16 cellular contexts compared by ENCODE assay signal in the genomic region with DNA sequence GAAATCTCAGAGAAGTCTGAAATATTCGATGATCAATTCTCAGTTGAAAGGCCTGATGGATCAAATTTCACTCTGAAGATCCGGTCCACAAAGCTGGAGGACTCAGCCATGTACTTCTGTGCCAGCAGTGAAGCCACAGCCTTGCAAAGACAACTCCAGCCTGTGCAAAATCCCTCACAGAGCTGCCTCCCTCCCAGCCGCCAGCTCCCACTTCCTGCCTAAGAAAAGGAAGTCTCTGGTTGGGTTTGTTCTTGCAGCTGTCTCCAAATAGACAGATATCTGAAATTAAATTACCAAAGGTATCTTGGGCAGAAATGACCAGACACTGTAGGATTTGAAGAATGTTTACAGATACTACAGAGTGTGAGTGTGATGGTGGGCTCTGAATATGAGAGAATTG. TPM values are rescaled to one million over a fixed set of nuclear protein-coding genes. Genes with fewer than 3 reads are reported as not detected.
DNase-seq lines count a peak whose midpoint lies in the region; ATAC-seq and TF ChIP-seq lines count a peak whose summit lies in the region.
"Had no signal": no experiment of that assay in that cellular context is flagged by ENCODE, and none has a peak within 500 bp of the region (broad histone marks: within the 10 kb centered on the region; RNA-seq: fewer than 3 reads in every experiment).

No MANE protein-coding gene starts in this region.

- no peak overlapping the region for H3K27ac Mint-ChIP-seq in T-helper 2 cell treated with Interferon-gamma antibody and Interleukin-4, amounts not matched to agents 5 μg/mL and 100 μg/mL, for 36 hours
- H3K27ac Mint-ChIP-seq: immature natural killer cell, progenitor cell of endocrine pancreas had no signal

- no peak for DNase-seq in T-helper 2 cell treated with Interferon-gamma antibody and Interleukin-4, amounts not matched to agents 5 μg/mL and 100 μg/mL, for 36 hours (ENCODE audit: low spot score)
- DNase-seq in T-helper 2 cell = no peak
- peak; percentile 57 for DNase-seq in GF-D8 (lab: John Stamatoyannopoulos, UW)
- peak; percentile 45 for DNase-seq in esophagus muscularis mucosa (ENCODE audit: extremely low spot score)
- no peak for DNase-seq in NCI-H2171 treated with DMSO at 0.1 percent for 48 hours (lab: John Stamatoyannopoulos, UW)
- DNase-seq in sciatic nerve (ENCODE audit: low spot score) = no peak
- DNase-seq: 8988T, immature natural killer cell had no signal

- no peak for ATAC-seq in sciatic nerve
- no peak for ATAC-seq in GM21360 (IDR thresholded peaks at IDR 0.05; ENCODE audit: unreplicated experiment)
- ATAC-seq: esophagus mucosa had no signal

- peaks cover 39% of the 10 kb centered on the region for H3K27me3 ChIP-seq in OCI-LY3 (ENCODE audit: low read depth, low read length)
- peaks cover 0 to 25% (median 0%) of the 10 kb centered on the region in 4 donors for H3K27me3 ChIP-seq in esophagus muscularis mucosa

- H3K4me2 ChIP-seq in OCI-LY3 (ENCODE audit: low read length) = no peak overlapping the region

- H3K4me1 Mint-ChIP-seq in T-helper 2 cell treated with Interferon-gamma antibody and Interleukin-4, amounts not matched to agents 5 μg/mL and 100 μg/mL, for 36 hours (ENCODE audit: low read depth) = peaks cover 5% of the 10 kb centered on the region

- intact Hi-C loops in esophagus muscularis mucosa (cut with DNase I) = no loop called here
- intact Hi-C loops in sciatic nerve (cut with DNase I) = no loop called here

- H3K27ac ChIP-seq in OCI-LY3 (ENCODE audit: low read length) (no peak overlapping the region), esophagus muscularis mucosa (replicated peaks in 1 of 4) (no peak overlapping the region)

- peaks cover 17% of the 10 kb centered on the region for H3K4me1 ChIP-seq in OCI-LY3 (ENCODE audit: low read length)
- H3K4me1 ChIP-seq in esophagus muscularis mucosa = no peaks in the 10 kb centered on the region

- peak overlapping the region; percentile 34 for H3K4me3 Mint-ChIP-seq in T-helper 2 cell treated with Interferon-gamma antibody and Interleukin-4, amounts not matched to agents 5 μg/mL and 100 μg/mL, for 36 hours
- H3K4me3 Mint-ChIP-seq: immature natural killer cell had no signal

- no peak for TF ChIP-seq EP300 in esophagus muscularis mucosa (IDR thresholded peaks at IDR 0.05)

- H3K27me3 Mint-ChIP-seq in T-helper 2 cell treated with Interferon-gamma antibody and Interleukin-4, amounts not matched to agents 5 μg/mL and 100 μg/mL, for 36 hours (ENCODE audit: low read depth) = peaks cover 21% of the 10 kb centered on the region

- no peak overlapping the region for H3K4me3 ChIP-seq in OCI-LY3 (ENCODE audit: low read length)
- H3K4me3 ChIP-seq in esophagus muscularis mucosa = no peak overlapping the region
- H3K4me3 ChIP-seq: K562 had no signal

- H3K9me3 ChIP-seq in OCI-LY3 (ENCODE audit: insufficient read depth, low read length) (no peaks in the 10 kb centered on the region), esophagus muscularis mucosa (no peaks in the 10 kb centered on the region)

- no peak overlapping the region for H3K9ac ChIP-seq in OCI-LY3 (ENCODE audit: low read length)

- H3K9me3 Mint-ChIP-seq in T-helper 2 cell treated with Interferon-gamma antibody and Interleukin-4, amounts not matched to agents 5 μg/mL and 100 μg/mL, for 36 hours = no peaks in the 10 kb centered on the region
- H3K9me3 Mint-ChIP-seq: CD14-positive monocyte, immature natural killer cell had no signal

- 0 out of 2 replicates have a peak overlapping the region, but pooled peaks have one; percentile 19 for H2AFZ ChIP-seq in OCI-LY3 (ENCODE audit: low read depth, low read length)

- TF ChIP-seq POLR2A in esophagus muscularis mucosa (IDR thresholded peaks at IDR 0.05; ENCODE audit: low read depth) = no peak

- no peaks in the 10 kb centered on the region for H3K36me3 Mint-ChIP-seq in T-helper 2 cell treated with Interferon-gamma antibody and Interleukin-4, amounts not matched to agents 5 μg/mL and 100 μg/mL, for 36 hours (ENCODE audit: low read depth)
- H3K36me3 Mint-ChIP-seq: CD14-positive monocyte had no signal

- H3K36me3 ChIP-seq in OCI-LY3 (replicated peaks; ENCODE audit: low read depth, low read length) (no peaks in the 10 kb centered on the region), esophagus muscularis mucosa (no peaks in the 10 kb centered on the region)

- H3K79me2 ChIP-seq in OCI-LY3 (ENCODE audit: low read length) = no peaks in the 10 kb centered on the region

- no peaks in the 10 kb centered on the region for H4K20me1 ChIP-seq in OCI-LY3 (ENCODE audit: insufficient read depth, low read length)

- WGBS in esophagus muscularis mucosa = 64% methylated on average over 3 of the region's 3 CpGs

- TF ChIP-seq CTCF in OCI-LY3 (IDR thresholded peaks at IDR 0.05; ENCODE audit: low read depth, low read length) (no peak), esophagus muscularis mucosa (IDR thresholded peaks at IDR 0.05) (no peak)

RNA-seq across cellular contexts. Expression of a gene that starts 43.4 kb away (rescaled TPM):
- total RNA-seq in esophagus muscularis mucosa = not detected
- not detected for total RNA-seq in sciatic nerve
- total RNA-seq: activated CD8-positive, alpha-beta memory T cell treated with anti-CD3 and anti-CD28 coated beads for 36 hours; esophagus mucosa; K562; lower leg skin; progenitor cell of endocrine pancreas had no signal

Comparison
In these comparisons a context has a peak if more than half of its experiments do, and no peak if none do; other contexts are left out.
1. DNase-seq: peak in GF-D8 (single experiment) and esophagus muscularis mucosa (single experiment); none in T-helper 2 cell treated with Interferon-gamma antibody and Interleukin-4, amounts not matched to agents 5 μg/mL and 100 μg/mL, for 36 hours (single experiment), T-helper 2 cell (0 of 5), NCI-H2171 treated with DMSO at 0.1 percent for 48 hours (single experiment) and sciatic nerve (single experiment).